15 cellular contexts compared by ENCODE assay signal in the genomic region with DNA sequence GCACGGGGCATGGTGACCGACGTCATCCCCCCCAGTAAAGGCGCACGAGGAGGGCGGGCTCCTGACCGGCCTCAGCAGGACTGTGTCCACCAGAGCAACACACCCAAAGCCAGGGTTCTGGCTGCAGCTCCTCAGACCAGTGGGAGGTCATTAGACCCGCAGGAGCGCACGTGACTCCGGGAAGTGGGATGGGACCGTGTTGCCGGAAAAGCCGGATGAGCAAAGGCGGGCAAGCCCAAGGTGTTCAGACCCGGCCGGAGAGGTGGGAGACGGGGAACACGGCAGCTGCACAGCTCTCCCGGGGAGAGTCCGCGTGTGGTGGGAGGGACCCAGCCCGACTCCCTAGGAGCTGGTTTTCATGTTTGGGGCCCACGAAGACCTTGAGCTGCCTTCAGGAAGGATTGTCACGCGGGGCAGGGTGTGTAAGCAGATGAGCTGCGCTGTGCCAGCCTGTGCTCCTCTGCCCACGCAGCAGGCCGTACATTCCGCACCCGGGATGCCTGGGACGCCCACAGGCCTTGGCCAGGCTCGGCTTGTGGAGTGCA. TPM values are rescaled to one million over a fixed set of nuclear protein-coding genes. Genes with fewer than 3 reads are reported as not detected.
DNase-seq lines count a peak whose midpoint lies in the region; ATAC-seq and TF ChIP-seq lines count a peak whose summit lies in the region.
"Had no signal": no experiment of that assay in that cellular context is flagged by ENCODE, and none has a peak within 500 bp of the region (broad histone marks: within the 10 kb centered on the region; RNA-seq: fewer than 3 reads in every experiment).

No MANE protein-coding gene starts in this region.

- H3K27me3 ChIP-seq in H7 (ENCODE audit: control insufficient read depth, insufficient read depth, low read length) (no peaks in the 10 kb centered on the region), transverse colon (no peaks in the 10 kb centered on the region), right atrium auricular region (no peaks in the 10 kb centered on the region), neural progenitor cell (peaks cover 2% of the 10 kb centered on the region)
- H3K27me3 ChIP-seq: Peyer's patch had no signal

- intact Hi-C loops in sciatic nerve (cut with DNase I): no loop called here
- intact Hi-C loops in transverse colon (cut with DNase I; ENCODE audit: low total_unique reads): loop anchor here (1.0 kb wide), 1 partner anchor 15 kb away; no protein-coding TSS in a partner anchor

- no peaks in the 10 kb centered on the region for H3K36me3 Mint-ChIP-seq in neural progenitor cell
- H3K36me3 Mint-ChIP-seq: CD8-positive, alpha-beta T cell had no signal

- DNase-seq in H7 (peak; percentile 53), NCI-H146 treated with DMSO at 0.1 percent for 48 hours (lab: John Stamatoyannopoulos, UW; ENCODE audit: unreplicated experiment) (peak; percentile 5), iPS-NIHi11 (ENCODE audit: low spot score) (peak; percentile 14), sciatic nerve (ENCODE audit: low spot score) (no peak), transverse colon (no peak), kidney tubule cell (ENCODE audit: low spot score) (no peak), right atrium auricular region (ENCODE audit: low spot score) (no peak), neural progenitor cell (ENCODE audit: low spot score) (no peak)
- DNase-seq: CD8-positive, alpha-beta T cell; GOT3; NCI-H1417 treated with DMSO at 0.1 percent for 48 hours; NCI-H2227 treated with DMSO at 0.1 percent for 48 hours; NCI-H524 treated with DMSO at 0.1 percent for 48 hours; SHP77 treated with DMSO at 0.1 percent for 48 hours had no signal

- H3K9me3 Mint-ChIP-seq in neural progenitor cell: no peaks in the 10 kb centered on the region
- H3K9me3 Mint-ChIP-seq: CD8-positive, alpha-beta T cell had no signal

- H3K9me3 ChIP-seq in transverse colon: no peaks in the 10 kb centered on the region
- H3K9me3 ChIP-seq in right atrium auricular region: no peaks in the 10 kb centered on the region
- H3K9me3 ChIP-seq in neural progenitor cell (ENCODE audit: low read depth): no peaks in the 10 kb centered on the region
- H3K9me3 ChIP-seq: Peyer's patch had no signal

- ATAC-seq in sciatic nerve: peak; percentile 79
- ATAC-seq: CD8-positive, alpha-beta T cell had no signal

- H3K9ac ChIP-seq in neural progenitor cell: no peak overlapping the region

- H4K20me1 ChIP-seq in neural progenitor cell (ENCODE audit: low read depth): no peaks in the 10 kb centered on the region

- in situ Hi-C loops in transverse colon (cut with MboI; ENCODE audit: low pct_ligation_motif_present in 1 of 4, low pct_unique_long_range_greater_than_20kb in 1 of 4, low sequenced_read_pairs in 3 of 4): loop anchor here in 1 of 4 donors (25.0 kb wide), 1 partner anchor 179 kb away; no protein-coding TSS in a partner anchor

- no peak overlapping the region for H3K4me2 ChIP-seq in neural progenitor cell

- no peaks in the 10 kb centered on the region for H3K4me1 ChIP-seq in transverse colon
- peaks cover 0 to 15% of the 10 kb centered on the region in 2 donors for H3K4me1 ChIP-seq in right atrium auricular region
- no peaks in the 10 kb centered on the region for H3K4me1 ChIP-seq in neural progenitor cell
- H3K4me1 ChIP-seq: Peyer's patch had no signal

- H3K4me3 Mint-ChIP-seq in neural progenitor cell: no peak overlapping the region
- H3K4me3 Mint-ChIP-seq: CD8-positive, alpha-beta T cell had no signal

- no peaks in the 10 kb centered on the region for H3K36me3 ChIP-seq in H7 (replicated peaks; ENCODE audit: control insufficient read depth, insufficient read depth, low read length)
- H3K36me3 ChIP-seq in transverse colon: no peaks in the 10 kb centered on the region
- H3K36me3 ChIP-seq in right atrium auricular region: no peaks in the 10 kb centered on the region
- no peaks in the 10 kb centered on the region for H3K36me3 ChIP-seq in neural progenitor cell
- H3K36me3 ChIP-seq: Peyer's patch had no signal

- H3K4me1 Mint-ChIP-seq in neural progenitor cell: peaks cover 7% of the 10 kb centered on the region

- H3K27ac ChIP-seq in transverse colon (no peak overlapping the region), right atrium auricular region (no peak overlapping the region), neural progenitor cell (no peak overlapping the region)
- H3K27ac ChIP-seq: Peyer's patch had no signal

- H3K4me3 ChIP-seq in H7 (ENCODE audit: insufficient read depth, low read depth, low read length): no peak overlapping the region
- H3K4me3 ChIP-seq in transverse colon: no peak overlapping the region
- no peak overlapping the region for H3K4me3 ChIP-seq in right atrium auricular region
- no peak overlapping the region for H3K4me3 ChIP-seq in neural progenitor cell
- H3K4me3 ChIP-seq: Peyer's patch had no signal

- H3F3A ChIP-seq in neural progenitor cell (ENCODE audit: low read depth): no peaks in the 10 kb centered on the region

- TF ChIP-seq EP300 in transverse colon (IDR thresholded peaks at IDR 0.05; ENCODE audit: low read depth): no peak

- H2AFZ ChIP-seq in neural progenitor cell (replicated peaks): no peak overlapping the region

- no peak for TF ChIP-seq CTCF in transverse colon (IDR thresholded peaks at IDR 0.05)
- no peak for TF ChIP-seq CTCF in right atrium auricular region (IDR thresholded peaks at IDR 0.05)
- TF ChIP-seq CTCF in neural progenitor cell (IDR thresholded peaks at IDR 0.05): no peak

- TF ChIP-seq POLR2A in transverse colon (IDR thresholded peaks at IDR 0.05): no peak

- WGBS in transverse colon (ENCODE audit: low coverage in 1 of 2), 2 donors: 88% methylated on average over 33 of the region's 33 CpGs; no CpG with 5 or more reads in 1 of the 2 donors

- H3K79me2 ChIP-seq in neural progenitor cell (ENCODE audit: low read depth): no peaks in the 10 kb centered on the region

- H3K27me3 Mint-ChIP-seq in neural progenitor cell (ENCODE audit: insufficient read depth, low read depth): no peaks in the 10 kb centered on the region

- H3K27ac Mint-ChIP-seq in neural progenitor cell: no peak overlapping the region
- H3K27ac Mint-ChIP-seq: CD8-positive, alpha-beta T cell had no signal

RNA-seq across cellular contexts. Expression of gene TRAPPC10, which starts 20.6 kb away (rescaled TPM):
- total RNA-seq in H7 (2014; rRNA removed; shearing (Covaris generic)): 24.8 and 34.5 TPM in 2 replicates
- 55.1 TPM for total RNA-seq in sciatic nerve
- 10 to 100 TPM; 71.0 to 81.5 (median 79.8) TPM for total RNA-seq in transverse colon
- 10 to 100 TPM; 18.2 to 19.7 TPM for total RNA-seq in right atrium auricular region
- 19.8 and 23.2 TPM in 2 replicates for total RNA-seq in neural progenitor cell (ENCODE audit: low replicate concordance)

Comparison
In these comparisons a context has a peak if more than half of its experiments do, and no peak if none do; other contexts are left out.
1. DNase-seq: peak in H7 (single experiment), NCI-H146 treated with DMSO at 0.1 percent for 48 hours (single experiment) and iPS-NIHi11 (single experiment); none in sciatic nerve (single experiment), transverse colon (single experiment), kidney tubule cell (single experiment), right atrium auricular region (single experiment) and neural progenitor cell (single experiment).